In the genomic region with DNA sequence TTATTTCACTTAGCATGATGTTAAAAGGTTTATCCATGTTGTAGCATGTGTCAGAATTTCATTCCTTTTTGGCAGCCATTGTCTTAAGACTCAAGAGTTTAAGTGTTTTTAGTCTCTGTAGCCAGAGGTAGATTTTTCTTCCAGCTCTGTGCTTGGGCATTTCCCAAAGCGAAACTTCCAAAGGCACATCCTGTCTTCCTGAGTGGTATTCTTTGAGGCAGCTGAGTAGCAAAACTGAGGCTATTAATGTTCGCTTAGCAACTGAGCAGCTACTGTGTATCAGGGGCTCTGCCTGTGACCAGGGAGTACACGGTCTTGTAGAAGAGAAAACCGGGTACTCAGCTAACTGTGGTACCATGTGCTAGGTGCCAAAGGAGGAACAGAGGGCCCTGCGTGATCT, we compare ENCODE assay signal across 17 cellular contexts. TPM values are rescaled to one million over a fixed set of nuclear protein-coding genes. Genes with fewer than 3 reads are reported as not detected.
A peak's percentile ranks its signal among the peaks of the same experiment; 100 is the strongest.
DNase-seq lines count a peak whose midpoint lies in the region; ATAC-seq, FAIRE-seq and TF ChIP-seq lines count a peak whose summit lies in the region.
"Had no signal": no experiment of that assay in that cellular context is flagged by ENCODE, and none has a peak within 500 bp of the region (broad histone marks: within the 10 kb centered on the region; RNA-seq: fewer than 3 reads in every experiment).

No MANE protein-coding gene starts in this region.

- no peak for TF ChIP-seq EP300 in H1 (IDR thresholded peaks at IDR 0.05; ENCODE audit: borderline replicate concordance in 1 of 2, low read depth in 2 of 2, low read length in 2 of 2)

- no peak overlapping the region for H3K56ac ChIP-seq in H1 (replicated peaks; ENCODE audit: insufficient read length, low read depth, low read length)

- H3K9ac ChIP-seq in H1 (replicated peaks in 1 of 4; ENCODE audit: extremely low read depth in 1 of 4, low read depth in 3 of 4, low read length in 3 of 4) (no peak overlapping the region), stomach smooth muscle (ENCODE audit: low read length in 2 of 2) (peak overlapping the region in 1 of 2 donors; percentile 13)

- no peak overlapping the region for H3K4ac ChIP-seq in H1 (replicated peaks; ENCODE audit: insufficient read length, low read depth, low read length)

- DNase-seq in T-cell (no peak), H1 (ENCODE audit: low read depth in 1 of 2, low spot score in 2 of 2) (no peak), mucosa of descending colon (no peak), AG08396 (ENCODE audit: low spot score) (no peak), H7 (no peak), NK-92 (lab: John Stamatoyannopoulos, UW; ENCODE audit: unreplicated experiment) (no peak)
- DNase-seq: AML-193; brain microvascular endothelial cell; effector CD4-positive, alpha-beta T cell; GDM1; left ventricle myocardium superior; MV-4-11; NCI-H2171; SW 1271 had no signal

- no peak overlapping the region for H2AFZ ChIP-seq in H1 (ENCODE audit: low read length)

- 0 out of 2 replicates have a peak overlapping the region, but pooled peaks have one; percentile 24 for H3K18ac ChIP-seq in H1 (ENCODE audit: extremely low read depth, low read length)

- H3K36me3 ChIP-seq in H1 (ENCODE audit: control insufficient read depth in 2 of 4, insufficient read depth in 4 of 4, low read length in 3 of 4) (no peaks in the 10 kb centered on the region), mucosa of descending colon (ENCODE audit: low read depth) (no peaks in the 10 kb centered on the region), stomach smooth muscle (ENCODE audit: control insufficient read depth in 2 of 2, insufficient read depth in 2 of 2, low read length in 2 of 2) (peaks cover 0 to 2% of the 10 kb centered on the region in 2 donors), H7 (replicated peaks; ENCODE audit: control insufficient read depth, insufficient read depth, low read length) (no peaks in the 10 kb centered on the region)
- H3K36me3 ChIP-seq: brain microvascular endothelial cell, HAP-1 had no signal

- POLR2A ChIA-PET in T-cell (lab: Charles Lee): no interaction called here
- POLR2A ChIA-PET in H1 (lab: Charles Lee; ENCODE audit: partially characterized antibody): no interaction called here

- H4K20me1 ChIP-seq in H1 (replicated peaks in 1 of 2; ENCODE audit: control insufficient read depth in 1 of 2, insufficient read depth in 2 of 2, low read length in 2 of 2): no peaks in the 10 kb centered on the region

- TF ChIP-seq RAD21 in H1 (IDR thresholded peaks at IDR 0.05 in 1 of 2, conservative IDR thresholded peaks at IDR 0.05 in 1 of 2; ENCODE audit: low read depth in 2 of 2, low read length in 2 of 2): no peak

- no peak overlapping the region for H3K23ac ChIP-seq in H1 (ENCODE audit: insufficient read length)

- H4K8ac ChIP-seq in H1 (ENCODE audit: extremely low read depth, insufficient read depth, low read length): no peak overlapping the region

- peaks cover 0 to 12% (median 1%) of the 10 kb centered on the region in 4 experiments; a peak in 4 of 7 replicates for H3K4me1 ChIP-seq in H1 (replicated peaks in 1 of 4; ENCODE audit: control insufficient read depth in 3 of 4, insufficient read depth in 4 of 4, low read length in 3 of 4)
- peaks cover 9% of the 10 kb centered on the region for H3K4me1 ChIP-seq in mucosa of descending colon (ENCODE audit: low read depth)
- H3K4me1 ChIP-seq in stomach smooth muscle (ENCODE audit: control insufficient read depth, insufficient read depth, low read length): peaks cover 20% of the 10 kb centered on the region

- no peaks in the 10 kb centered on the region for H3K23me2 ChIP-seq in H1 (ENCODE audit: low read depth, low read length)

- H4K5ac ChIP-seq in H1 (ENCODE audit: insufficient read length, low read depth, low read length): no peak overlapping the region

- H3K79me2 ChIP-seq in H1 (ENCODE audit: control insufficient read depth in 1 of 2, insufficient read depth in 2 of 2, low read length in 2 of 2): no peaks in the 10 kb centered on the region

- intact Hi-C loops in mucosa of descending colon (cut with DNase I, micrococcal nuclease): no loop called here

- no peak overlapping the region for H3K4me3 Mint-ChIP-seq in T-cell

- peak overlapping the region; percentile 40; the same call in 1 of the 2 replicates for H2BK20ac ChIP-seq in H1 (ENCODE audit: low read length)

- no peak overlapping the region for H3K14ac ChIP-seq in H1 (ENCODE audit: insufficient read length)

- 0 out of 2 replicates have a peak overlapping the region, but pooled peaks have one; percentile 5 for H2AK5ac ChIP-seq in H1 (ENCODE audit: low read depth, low read length)

- no peak overlapping the region for H4K91ac ChIP-seq in H1 (replicated peaks; ENCODE audit: insufficient read length, low read length)

- H3K27ac ChIP-seq in H1 (ENCODE audit: low read depth, low read length) (no peak overlapping the region), stomach smooth muscle (ENCODE audit: low read length) (peak overlapping the region; percentile 72)
- H3K27ac ChIP-seq: brain microvascular endothelial cell had no signal

- H3K4me3 ChIP-seq in H1 (ENCODE audit: extremely low read depth in 1 of 4, insufficient read depth in 2 of 4, low read depth in 3 of 4, low read length in 4 of 4): no peak overlapping the region
- no peak overlapping the region for H3K4me3 ChIP-seq in mucosa of descending colon
- H3K4me3 ChIP-seq in stomach smooth muscle (ENCODE audit: low read length in 2 of 2): peak overlapping the region in 1 of 2 donors; percentile 6
- no peak overlapping the region for H3K4me3 ChIP-seq in H7 (ENCODE audit: insufficient read depth, low read depth, low read length)
- H3K4me3 ChIP-seq: HAP-1 had no signal

- 0 out of 2 replicates have a peak overlapping the region, but pooled peaks have one; percentile 76 for H2BK15ac ChIP-seq in H1 (ENCODE audit: low read length)

- TF ChIP-seq POLR2A in H1 (IDR thresholded peaks at IDR 0.05; ENCODE audit: control extremely low read depth in 1 of 2, low read depth in 2 of 2, low read length in 2 of 2): no peak

- peak overlapping the region; percentile 55 for H2BK12ac ChIP-seq in H1 (ENCODE audit: low read depth, low read length)

- H3K27me3 ChIP-seq in H1 (replicated peaks in 1 of 4; ENCODE audit: control insufficient read depth in 3 of 4, extremely low read depth in 1 of 4, insufficient read depth in 3 of 4, low read length in 3 of 4): no peaks in the 10 kb centered on the region
- no peaks in the 10 kb centered on the region for H3K27me3 ChIP-seq in stomach smooth muscle (ENCODE audit: control insufficient read depth in 1 of 2, insufficient read depth in 2 of 2, low read length in 2 of 2)
- no peaks in the 10 kb centered on the region for H3K27me3 ChIP-seq in H7 (ENCODE audit: control insufficient read depth, insufficient read depth, low read length)
- H3K27me3 ChIP-seq: brain microvascular endothelial cell had no signal

- WGBS in H1 (ENCODE audit: extremely low coverage in 1 of 2, insufficient coverage in 1 of 2, insufficient read length in 1 of 2, insufficient replicate concordance in 2 of 2, low coverage in 1 of 2, low lambda C conversion rate in 2 of 2, missing lambda C conversion rate in 1 of 2), 2 experiments: 93% methylated on average over 5 of the region's 5 CpGs; no CpG with 5 or more reads in 1 of the 2 experiments

- CTCF ChIA-PET in T-cell (lab: Charles Lee): no interaction called here
- CTCF ChIA-PET in H1 (lab: Charles Lee; ENCODE audit: partially characterized antibody): interaction anchor here (0.7 kb wide), 1 partner anchor 167 kb away, joined by 3 read pairs; no protein-coding TSS in a partner anchor

- no peaks in the 10 kb centered on the region for H3K9me3 ChIP-seq in H1 (ENCODE audit: insufficient read depth in 2 of 2, low read depth in 1 of 2, low read length in 1 of 2)
- H3K9me3 ChIP-seq in mucosa of descending colon: no peaks in the 10 kb centered on the region
- H3K9me3 ChIP-seq in stomach smooth muscle (ENCODE audit: control insufficient read depth in 2 of 2, low read length in 2 of 2): no peaks in the 10 kb centered on the region
- H3K9me3 ChIP-seq: HAP-1 had no signal

- TF ChIP-seq CTCF in H1 (IDR thresholded peaks at IDR 0.05; ENCODE audit: control extremely low read depth in 1 of 3, insufficient read depth in 1 of 3, low read depth in 1 of 3, low read length in 3 of 3): no peak
- no peak for TF ChIP-seq CTCF in mucosa of descending colon (IDR thresholded peaks at IDR 0.05)

- H3K4me2 ChIP-seq in H1 (ENCODE audit: insufficient read depth in 1 of 2, low read depth in 2 of 2, low read length in 2 of 2): no peak overlapping the region

- no peaks in the 10 kb centered on the region for H3K27me3 Mint-ChIP-seq in T-cell

- H2BK120ac ChIP-seq in H1 (replicated peaks; ENCODE audit: low read depth, low read length): no peak overlapping the region

- H3K27ac Mint-ChIP-seq in T-cell: peak overlapping the region; percentile 12 to 23

- H3K9me3 Mint-ChIP-seq in T-cell: no peaks in the 10 kb centered on the region

- 0 out of 2 replicates have a peak overlapping the region, but pooled peaks have one; percentile 30 for H2BK5ac ChIP-seq in H1 (ENCODE audit: low read depth, low read length)

- peaks cover 3% of the 10 kb centered on the region; the same call in 1 of the 2 replicates for H3K79me1 ChIP-seq in H1 (ENCODE audit: low read depth, low read length)

- FAIRE-seq in H1 (lab: Jason Lieb, UNC): no peak
- FAIRE-seq: D721Med had no signal

- H3K4me1 Mint-ChIP-seq in T-cell: peaks cover 27 to 49% (median 49%) of the 10 kb centered on the region in 3 donors

- ATAC-seq in T-cell (replicated peaks in 1 of 4): no peak
- peak; percentile 7 for ATAC-seq in mucosa of descending colon
- ATAC-seq: left ventricle myocardium superior had no signal

- peaks cover 13% of the 10 kb centered on the region for H3K36me3 Mint-ChIP-seq in T-cell

TF ChIP-seq in H1, 55 proteins besides CTCF, POLR2A, EP300 and RAD21 (continues in another document):
- no peak for TF ChIP-seq KDM4A (IDR thresholded peaks at IDR 0.05; ENCODE audit: low read depth, low read length, severe bottlenecking)

RNA-seq across cellular contexts. Expression of a gene that starts 51.9 kb away (rescaled TPM):
- total RNA-seq in T-cell (10 to 100 TPM; 24.8 to 36.3 (median 31.3) TPM), mucosa of descending colon (10 to 100 TPM; 60.9 to 74.3 (median 72.8) TPM)
- 23.9 and 24.6 TPM in 2 replicates for total RNA-seq in H1 (2021; fragmentation: NEBNext Ultra II Directional; extraction: Animal tissue kit (Norgen Biotek cat#: 25700))
- 4.7 and 5.5 TPM in 2 replicates for polyA plus RNA-seq in H1 (2011; rRNA removed)
- 4.5 TPM for polyA plus RNA-seq in H1 (2011; cell fraction: cytosol; rRNA removed)
- 7.4 TPM for polyA plus RNA-seq in H1 (2011; cell fraction: nucleus; rRNA removed)
- 6.5 to 9.8 TPM (median 8.0 TPM) in 4 replicates for polyA plus RNA-seq in H1 (2012, experiment 1 of 2)
- 2.1 TPM for polyA plus RNA-seq in H1 (2012, experiment 2 of 2)
- 14.5 TPM for polyA plus RNA-seq in H1 (2013, experiment 1 of 2)
- polyA plus RNA-seq in H1 (2013, experiment 2 of 2): 14.1 TPM
- polyA minus RNA-seq in H1 (2011; rRNA and poly(A)+ RNA removed): 14.5 and 14.8 TPM in 2 replicates
- polyA minus RNA-seq in H1 (2011; cell fraction: cytosol; rRNA and poly(A)+ RNA removed): 9.9 TPM
- polyA minus RNA-seq in H1 (2011; cell fraction: nucleus; rRNA and poly(A)+ RNA removed): 22.1 TPM
- total RNA-seq in H7 (2014; rRNA removed; shearing (Covaris generic)): 5.7 and 6.2 TPM in 2 replicates
